ENCODE assay signal across 10 cellular contexts in genomic region chr11:64360403-64360980, GRCh38. TPM values are rescaled to one million over a fixed set of nuclear protein-coding genes. Genes with fewer than 3 reads are reported as not detected.
DNase-seq lines count a peak whose midpoint lies in the region; ATAC-seq, FAIRE-seq and TF ChIP-seq lines count a peak whose summit lies in the region.
"Had no signal": no experiment of that assay in that cellular context is flagged by ENCODE, and none has a peak within 500 bp of the region (broad histone marks: within the 10 kb centered on the region; RNA-seq: fewer than 3 reads in every experiment).

No MANE protein-coding gene starts in this region.

- no peak overlapping the region for H2BK120ac ChIP-seq in H1 (replicated peaks; ENCODE audit: low read depth, low read length)

- no peak overlapping the region for H3K56ac ChIP-seq in H1 (replicated peaks; ENCODE audit: insufficient read length, low read depth, low read length)

- FAIRE-seq in H1 (lab: Jason Lieb, UNC), result no peak

- peaks cover 38% of the 10 kb centered on the region for H3K36me3 Mint-ChIP-seq in activated CD4-positive, alpha-beta T cell treated with anti-CD3 and anti-CD28 coated beads for 36 hours (ENCODE audit: low read depth)

- no peak for ATAC-seq in activated CD4-positive, alpha-beta T cell treated with anti-CD3 and anti-CD28 coated beads for 36 hours
- ATAC-seq in HG02642 (IDR thresholded peaks at IDR 0.05; ENCODE audit: poor library complexity, unreplicated experiment) (no peak), GM18520 (IDR thresholded peaks at IDR 0.05; ENCODE audit: unreplicated experiment) (no peak)

- H3K4me2 ChIP-seq in PC-9, result peak overlapping the region; percentile 92; the same call in 1 of the 2 replicates
- H3K4me2 ChIP-seq in H1 (ENCODE audit: insufficient read depth in 1 of 2, low read depth in 2 of 2, low read length in 2 of 2), result peak overlapping the region; percentile 87 to 89; a peak in 3 of 4 replicates

- no peak for TF ChIP-seq RAD21 in H1 (IDR thresholded peaks at IDR 0.05 in 1 of 2, conservative IDR thresholded peaks at IDR 0.05 in 1 of 2; ENCODE audit: low read depth in 2 of 2, low read length in 2 of 2)

- no peak overlapping the region for H3K9ac ChIP-seq in H1 (replicated peaks in 1 of 4; ENCODE audit: extremely low read depth in 1 of 4, low read depth in 3 of 4, low read length in 3 of 4)
- H3K9ac ChIP-seq: KMS-11 had no signal

- H4K8ac ChIP-seq in H1 (ENCODE audit: extremely low read depth, insufficient read depth, low read length), result no peak overlapping the region

- H2AFZ ChIP-seq in PC-9, result no peak overlapping the region
- H2AFZ ChIP-seq in H1 (ENCODE audit: low read length), result no peak overlapping the region

- H3K27ac ChIP-seq in PC-9, result no peak overlapping the region
- H3K27ac ChIP-seq in H1 (ENCODE audit: low read depth, low read length), result no peak overlapping the region
- H3K27ac ChIP-seq in stomach, result peak overlapping the region in 1 of 5 donors; percentile 94
- H3K27ac ChIP-seq: KMS-11 had no signal

- H3K27me3 ChIP-seq in PC-9 (ENCODE audit: insufficient read depth, low read depth), result no peaks in the 10 kb centered on the region
- H3K27me3 ChIP-seq in H1 (replicated peaks in 1 of 4; ENCODE audit: control insufficient read depth in 3 of 4, extremely low read depth in 1 of 4, insufficient read depth in 3 of 4, low read length in 3 of 4), result no peaks in the 10 kb centered on the region
- no peaks in the 10 kb centered on the region for H3K27me3 ChIP-seq in stomach
- H3K27me3 ChIP-seq: BE2C had no signal

- no peaks in the 10 kb centered on the region for H3K9me3 Mint-ChIP-seq in activated CD4-positive, alpha-beta T cell treated with anti-CD3 and anti-CD28 coated beads for 36 hours (ENCODE audit: low read depth)

- H2BK20ac ChIP-seq in H1 (ENCODE audit: low read length), result no peak overlapping the region

- H3K4me3 ChIP-seq in PC-9 (no peak overlapping the region), H1 (ENCODE audit: extremely low read depth in 1 of 4, insufficient read depth in 2 of 4, low read depth in 3 of 4, low read length in 4 of 4) (0 out of 8 replicates have a peak overlapping the region, but pooled peaks of 1 of the 4 experiments have one; percentile 73), stomach (peak overlapping the region; percentile 77 to 95 (median 88))

- H4K5ac ChIP-seq in H1 (ENCODE audit: insufficient read length, low read depth, low read length), result no peak overlapping the region

- BruUV-seq in PC-9 (replicated peaks; lab: Mats Ljungman, UMichigan), result no TSS peak

- H3K4ac ChIP-seq in H1 (replicated peaks; ENCODE audit: insufficient read length, low read depth, low read length), result no peak overlapping the region

- no peak for TF ChIP-seq EP300 in H1 (IDR thresholded peaks at IDR 0.05; ENCODE audit: borderline replicate concordance in 1 of 2, low read depth in 2 of 2, low read length in 2 of 2)
- no peak for TF ChIP-seq EP300 in stomach (IDR thresholded peaks at IDR 0.05)

- peaks cover 31% of the 10 kb centered on the region for H3K4me1 Mint-ChIP-seq in activated CD4-positive, alpha-beta T cell treated with anti-CD3 and anti-CD28 coated beads for 36 hours

- POLR2A ChIA-PET in activated CD4-positive, alpha-beta T cell treated with anti-CD3 and anti-CD28 coated beads for 36 hours (lab: Charles Lee), result no interaction called here
- POLR2A ChIA-PET in PC-9 (lab: Charles Lee; ENCODE audit: unreplicated experiment) (interaction anchor here (0.7 kb wide), 1 partner anchor 355 kb away, joined by 4 read pairs; no protein-coding TSS in a partner anchor), H1 (lab: Charles Lee; ENCODE audit: partially characterized antibody) (interaction anchor here (0.5 to 3.6 kb wide), 5 partner anchors 9 to 408 kb away, joined by 3 to 14 read pairs (median 3); no protein-coding TSS in a partner anchor)

- no peak for TF ChIP-seq CTCF in PC-9 (conservative IDR thresholded peaks at IDR 0.05)
- no peak for TF ChIP-seq CTCF in H1 (IDR thresholded peaks at IDR 0.05; ENCODE audit: control extremely low read depth in 1 of 3, insufficient read depth in 1 of 3, low read depth in 1 of 3, low read length in 3 of 3)
- no peak for TF ChIP-seq CTCF in stomach (IDR thresholded peaks at IDR 0.05)

- peak overlapping the region; percentile 47 for H3K27ac Mint-ChIP-seq in activated CD4-positive, alpha-beta T cell treated with anti-CD3 and anti-CD28 coated beads for 36 hours

- H3K14ac ChIP-seq in H1 (ENCODE audit: insufficient read length), result no peak overlapping the region

- no peak overlapping the region for H2AK5ac ChIP-seq in H1 (ENCODE audit: low read depth, low read length)

- intact Hi-C loops in activated CD4-positive, alpha-beta T cell treated with anti-CD3 and anti-CD28 coated beads for 36 hours (cut with DNase I, micrococcal nuclease), result no loop called here
- intact Hi-C loops in PC-9 (cut with micrococcal nuclease; ENCODE audit: unreplicated experiment), result no loop called here
- intact Hi-C loops in stomach (cut with DNase I; ENCODE audit: low total_unique reads), result no loop called here

- H4K20me1 ChIP-seq in PC-9 (ENCODE audit: insufficient read depth) (peaks cover 6% of the 10 kb centered on the region; the same call in 1 of the 2 replicates), H1 (replicated peaks in 1 of 2; ENCODE audit: control insufficient read depth in 1 of 2, insufficient read depth in 2 of 2, low read length in 2 of 2) (peaks cover 0 to 4% of the 10 kb centered on the region in 2 experiments)

- peak overlapping the region; percentile 85 for H3K4me3 Mint-ChIP-seq in activated CD4-positive, alpha-beta T cell treated with anti-CD3 and anti-CD28 coated beads for 36 hours

- TF ChIP-seq POLR2A in H1 (IDR thresholded peaks at IDR 0.05; ENCODE audit: control extremely low read depth in 1 of 2, low read depth in 2 of 2, low read length in 2 of 2), result no peak
- TF ChIP-seq POLR2A in stomach (IDR thresholded peaks at IDR 0.05), result no peak

- H3K79me1 ChIP-seq in H1 (ENCODE audit: low read depth, low read length), result no peaks in the 10 kb centered on the region; the same call in 1 of the 2 replicates

- peaks cover 18% of the 10 kb centered on the region for H3K79me2 ChIP-seq in PC-9 (ENCODE audit: low read depth)
- no peaks in the 10 kb centered on the region for H3K79me2 ChIP-seq in H1 (ENCODE audit: control insufficient read depth in 1 of 2, insufficient read depth in 2 of 2, low read length in 2 of 2)

- peaks cover 7% of the 10 kb centered on the region; the same call in 1 of the 2 replicates for H3K23me2 ChIP-seq in H1 (ENCODE audit: low read depth, low read length)

- CTCF ChIA-PET in activated CD4-positive, alpha-beta T cell treated with anti-CD3 and anti-CD28 coated beads for 36 hours (lab: Charles Lee), result interaction anchor here (0.6 to 1.2 kb wide), 5 partner anchors 11 to 643 kb away, joined by 3 to 8 read pairs (median 4); partner anchors contain the start of gene PRDX5
- CTCF ChIA-PET in PC-9 (lab: Charles Lee), result no interaction called here
- CTCF ChIA-PET in H1 (lab: Charles Lee; ENCODE audit: partially characterized antibody), result interaction anchor here (0.5 to 22.0 kb wide), 7 partner anchors 11 to 211 kb away, joined by 3 to 409 read pairs (median 5); partner anchors contain the start of gene CCDC88B

- peaks cover 29% of the 10 kb centered on the region; the same call in 1 of the 2 replicates for H3K36me3 ChIP-seq in PC-9 (ENCODE audit: low read depth)
- H3K36me3 ChIP-seq in H1 (ENCODE audit: control insufficient read depth in 2 of 4, insufficient read depth in 4 of 4, low read length in 3 of 4), result peaks cover 0 to 9% (median 3%) of the 10 kb centered on the region in 4 experiments; a peak in 3 of 8 replicates
- H3K36me3 ChIP-seq in stomach, result peaks cover 41 to 53% (median 52%) of the 10 kb centered on the region in 4 donors

- 88% methylated on average over 17 of the region's 17 CpGs; no CpG with 5 or more reads in 1 of the 2 experiments for WGBS in H1 (ENCODE audit: extremely low coverage in 1 of 2, insufficient coverage in 1 of 2, insufficient read length in 1 of 2, insufficient replicate concordance in 2 of 2, low coverage in 1 of 2, low lambda C conversion rate in 2 of 2, missing lambda C conversion rate in 1 of 2), 2 experiments
- 62 to 87% (median 70%) methylated on average over 7 to 17 of the region's 17 CpGs for WGBS in stomach, 5 donors

- H3K23ac ChIP-seq in H1 (ENCODE audit: insufficient read length), result no peak overlapping the region

- H3K4me1 ChIP-seq in PC-9 (replicated peaks; ENCODE audit: insufficient read depth) (peaks cover 35% of the 10 kb centered on the region), H1 (replicated peaks in 1 of 4; ENCODE audit: control insufficient read depth in 3 of 4, insufficient read depth in 4 of 4, low read length in 3 of 4) (peaks cover 0 to 32% (median 25%) of the 10 kb centered on the region in 4 experiments; a peak in 6 of 7 replicates), stomach (peaks cover 33 to 53% (median 43%) of the 10 kb centered on the region in 4 donors)

- H3F3A ChIP-seq in PC-9 (ENCODE audit: insufficient read depth, low read depth), result peaks cover 30% of the 10 kb centered on the region

- H2BK15ac ChIP-seq in H1 (ENCODE audit: low read length), result peak overlapping the region; percentile 46; the same call in 1 of the 2 replicates

- H2BK5ac ChIP-seq in H1 (ENCODE audit: low read depth, low read length), result no peak overlapping the region

- DNase-seq in activated CD4-positive, alpha-beta T cell treated with anti-CD3 and anti-CD28 coated beads for 36 hours, result no peak
- DNase-seq in activated CD4-positive, alpha-beta T cell treated with anti-CD3 and anti-CD28 coated beads, Interleukin-2, amount 50 U/mL, for 48 hours, result no peak
- no peak for DNase-seq in PC-9
- no peak for DNase-seq in H1 (ENCODE audit: low read depth in 1 of 2, low spot score in 2 of 2)
- DNase-seq in stomach, result no peak
- no peak for DNase-seq in SW480 (ENCODE audit: low spot score)
- DNase-seq: BE2C had no signal

- H3K9me3 ChIP-seq in PC-9 (ENCODE audit: insufficient read depth, low read depth) (no peaks in the 10 kb centered on the region), H1 (ENCODE audit: insufficient read depth in 2 of 2, low read depth in 1 of 2, low read length in 1 of 2) (no peaks in the 10 kb centered on the region), stomach (no peaks in the 10 kb centered on the region)
- H3K9me3 ChIP-seq: BE2C had no signal

- no peak overlapping the region for H3K18ac ChIP-seq in H1 (ENCODE audit: extremely low read depth, low read length)

- H3K27me3 Mint-ChIP-seq in activated CD4-positive, alpha-beta T cell treated with anti-CD3 and anti-CD28 coated beads for 36 hours, result no peaks in the 10 kb centered on the region

- H4K91ac ChIP-seq in H1 (replicated peaks; ENCODE audit: insufficient read length, low read length), result peak overlapping the region; percentile 88

- no peaks in the 10 kb centered on the region for H3K9me2 ChIP-seq in PC-9 (ENCODE audit: insufficient read depth)

- 0 out of 2 replicates have a peak overlapping the region, but pooled peaks have one; percentile 39 for H2BK12ac ChIP-seq in H1 (ENCODE audit: low read depth, low read length)

RNA-seq across cellular contexts. Expression of gene RPS6KA4, which starts 1.5 kb away (rescaled TPM):
- 10 to 100 TPM; 22.0 to 30.2 TPM for total RNA-seq in activated CD4-positive, alpha-beta T cell treated with anti-CD3 and anti-CD28 coated beads for 36 hours
- total RNA-seq in PC-9 (2021) (60.6 and 64.3 TPM in 2 replicates), stomach (100 to 1,000 TPM in 1 of 5 donors, 10 to 100 TPM in 4; 15.4 to 103 (median 81.1) TPM)
- total RNA-seq in H1 (2021; fragmentation: NEBNext Ultra II Directional; extraction: Animal tissue kit (Norgen Biotek cat#: 25700)), result 12.6 and 13.2 TPM in 2 replicates
- polyA plus RNA-seq in H1 (2011; rRNA removed) (8.2 and 12.1 TPM in 2 replicates), stomach (10 to 100 TPM; 18.5 to 22.8 (median 20.2) TPM)
- polyA plus RNA-seq in H1 (2011; cell fraction: cytosol; rRNA removed), result 11.5 TPM
- polyA plus RNA-seq in H1 (2011; cell fraction: nucleus; rRNA removed), result 27.8 TPM
- 8.5 to 14.4 TPM (median 12.2 TPM) in 4 replicates for polyA plus RNA-seq in H1 (2012, experiment 1 of 2)
- polyA plus RNA-seq in H1 (2012, experiment 2 of 2), result 7.6 TPM
- polyA plus RNA-seq in H1 (2013, experiment 1 of 2), result 5.0 TPM
- polyA plus RNA-seq in H1 (2013, experiment 2 of 2), result 5.5 TPM
- 8.6 and 9.0 TPM in 2 replicates for polyA minus RNA-seq in H1 (2011; rRNA and poly(A)+ RNA removed)
- polyA minus RNA-seq in H1 (2011; cell fraction: cytosol; rRNA and poly(A)+ RNA removed), result 12.0 TPM
- polyA minus RNA-seq in H1 (2011; cell fraction: nucleus; rRNA and poly(A)+ RNA removed), result 17.0 TPM

RNA-seq across cellular contexts. Expression of gene CCDC88B, which starts 20.5 kb away (rescaled TPM):
- 10 to 100 TPM; 58.4 to 71.3 TPM for total RNA-seq in activated CD4-positive, alpha-beta T cell treated with anti-CD3 and anti-CD28 coated beads for 36 hours
- 9.6 and 15.1 TPM in 2 replicates for total RNA-seq in PC-9 (2021)
- 11.2 and 12.5 TPM in 2 replicates for total RNA-seq in H1 (2021; fragmentation: NEBNext Ultra II Directional; extraction: Animal tissue kit (Norgen Biotek cat#: 25700))
- polyA plus RNA-seq in H1 (2011; rRNA removed), result 5.9 and 7.9 TPM in 2 replicates
- 10.0 TPM for polyA plus RNA-seq in H1 (2011; cell fraction: cytosol; rRNA removed)
- 36.8 TPM for polyA plus RNA-seq in H1 (2011; cell fraction: nucleus; rRNA removed)
- polyA plus RNA-seq in H1 (2012, experiment 1 of 2), result 12.4 to 18.6 TPM (median 15.8 TPM) in 4 replicates
- 5.3 TPM for polyA plus RNA-seq in H1 (2012, experiment 2 of 2)
- 7.4 TPM for polyA plus RNA-seq in H1 (2013, experiment 1 of 2)
- polyA plus RNA-seq in H1 (2013, experiment 2 of 2), result 6.3 TPM
- 1.1 and 1.8 TPM in 2 replicates for polyA minus RNA-seq in H1 (2011; rRNA and poly(A)+ RNA removed)
- polyA minus RNA-seq in H1 (2011; cell fraction: cytosol; rRNA and poly(A)+ RNA removed), result 6.3 TPM
- polyA minus RNA-seq in H1 (2011; cell fraction: nucleus; rRNA and poly(A)+ RNA removed), result 5.4 TPM
- total RNA-seq in stomach, result 100 to 1,000 TPM in 1 of 5 donors, 10 to 100 TPM in 1, 1 to 10 TPM in 3; 1.8 to 137 (median 7.6) TPM
- polyA plus RNA-seq in stomach, result 10 to 100 TPM; 37.4 to 57.7 (median 38.8) TPM

RNA-seq across cellular contexts. Expression of gene PRDX5, which starts 42.6 kb away (rescaled TPM):
- total RNA-seq in activated CD4-positive, alpha-beta T cell treated with anti-CD3 and anti-CD28 coated beads for 36 hours, result 100 to 1,000 TPM; 110 to 142 TPM
- total RNA-seq in PC-9 (2021) (381 and 441 TPM in 2 replicates), stomach (100 to 1,000 TPM in 3 of 5 donors, 10 to 100 TPM in 1, 1 to 10 TPM in 1; 9.3 to 254 (median 125) TPM)
- total RNA-seq in H1 (2021; fragmentation: NEBNext Ultra II Directional; extraction: Animal tissue kit (Norgen Biotek cat#: 25700)), result 201 and 225 TPM in 2 replicates
- polyA plus RNA-seq in H1 (2011; rRNA removed) (582 and 631 TPM in 2 replicates), stomach (100 to 1,000 TPM; 462 to 725 (median 673) TPM)
- 623 TPM for polyA plus RNA-seq in H1 (2011; cell fraction: cytosol; rRNA removed)
- 281 TPM for polyA plus RNA-seq in H1 (2011; cell fraction: nucleus; rRNA removed)
- 323 to 414 TPM (median 375 TPM) in 4 replicates for polyA plus RNA-seq in H1 (2012, experiment 1 of 2)
- polyA plus RNA-seq in H1 (2012, experiment 2 of 2), result 341 TPM
- 135 TPM for polyA plus RNA-seq in H1 (2013, experiment 1 of 2)
- polyA plus RNA-seq in H1 (2013, experiment 2 of 2), result 134 TPM
- 60.4 and 79.8 TPM in 2 replicates for polyA minus RNA-seq in H1 (2011; rRNA and poly(A)+ RNA removed)
- 77.1 TPM for polyA minus RNA-seq in H1 (2011; cell fraction: cytosol; rRNA and poly(A)+ RNA removed)
- polyA minus RNA-seq in H1 (2011; cell fraction: nucleus; rRNA and poly(A)+ RNA removed), result 54.4 TPM

RNA-seq across cellular contexts. Expression of gene TRMT112, which starts 43.1 kb away (rescaled TPM):
- 100 to 1,000 TPM; 185 to 243 TPM for total RNA-seq in activated CD4-positive, alpha-beta T cell treated with anti-CD3 and anti-CD28 coated beads for 36 hours
- 264 and 275 TPM in 2 replicates for total RNA-seq in PC-9 (2021)
- total RNA-seq in H1 (2021; fragmentation: NEBNext Ultra II Directional; extraction: Animal tissue kit (Norgen Biotek cat#: 25700)), result 300 and 326 TPM in 2 replicates
- polyA plus RNA-seq in H1 (2011; rRNA removed), result 650 and 707 TPM in 2 replicates
- polyA plus RNA-seq in H1 (2011; cell fraction: cytosol; rRNA removed), result 604 TPM
- polyA plus RNA-seq in H1 (2011; cell fraction: nucleus; rRNA removed), result 183 TPM
- 380 to 473 TPM (median 438 TPM) in 4 replicates for polyA plus RNA-seq in H1 (2012, experiment 1 of 2)
- 1,230 TPM for polyA plus RNA-seq in H1 (2012, experiment 2 of 2)
- polyA plus RNA-seq in H1 (2013, experiment 1 of 2), result 542 TPM
- 524 TPM for polyA plus RNA-seq in H1 (2013, experiment 2 of 2)
- 31.9 and 44.7 TPM in 2 replicates for polyA minus RNA-seq in H1 (2011; rRNA and poly(A)+ RNA removed)
- polyA minus RNA-seq in H1 (2011; cell fraction: cytosol; rRNA and poly(A)+ RNA removed), result 101 TPM
- polyA minus RNA-seq in H1 (2011; cell fraction: nucleus; rRNA and poly(A)+ RNA removed), result 54.3 TPM
- total RNA-seq in stomach, result 100 to 1,000 TPM in 2 of 5 donors, 10 to 100 TPM in 3; 50.8 to 181 (median 99.9) TPM
- polyA plus RNA-seq in stomach, result 100 to 1,000 TPM; 271 to 337 (median 328) TPM

RNA-seq across cellular contexts. Expression of gene ESRRA, which starts 55.2 kb away (rescaled TPM):
- total RNA-seq in activated CD4-positive, alpha-beta T cell treated with anti-CD3 and anti-CD28 coated beads for 36 hours, result 10 to 100 TPM; 19.0 to 29.6 TPM
- total RNA-seq in PC-9 (2021), result 61.0 and 64.6 TPM in 2 replicates
- total RNA-seq in H1 (2021; fragmentation: NEBNext Ultra II Directional; extraction: Animal tissue kit (Norgen Biotek cat#: 25700)), result 36.1 and 37.0 TPM in 2 replicates
- 18.2 and 20.9 TPM in 2 replicates for polyA plus RNA-seq in H1 (2011; rRNA removed)
- 24.8 TPM for polyA plus RNA-seq in H1 (2011; cell fraction: cytosol; rRNA removed)
- 29.9 TPM for polyA plus RNA-seq in H1 (2011; cell fraction: nucleus; rRNA removed)
- 24.8 to 32.6 TPM (median 31.0 TPM) in 4 replicates for polyA plus RNA-seq in H1 (2012, experiment 1 of 2)
- polyA plus RNA-seq in H1 (2012, experiment 2 of 2), result 28.6 TPM
- 13.1 TPM for polyA plus RNA-seq in H1 (2013, experiment 1 of 2)
- polyA plus RNA-seq in H1 (2013, experiment 2 of 2), result 13.3 TPM
- 9.2 and 9.3 TPM in 2 replicates for polyA minus RNA-seq in H1 (2011; rRNA and poly(A)+ RNA removed)
- polyA minus RNA-seq in H1 (2011; cell fraction: cytosol; rRNA and poly(A)+ RNA removed), result 19.5 TPM
- polyA minus RNA-seq in H1 (2011; cell fraction: nucleus; rRNA and poly(A)+ RNA removed), result 13.9 TPM
- total RNA-seq in stomach, result 100 to 1,000 TPM in 3 of 5 donors, 10 to 100 TPM in 2; 45.5 to 685 (median 142) TPM
- 10 to 100 TPM; 63.5 to 86.6 (median 82.5) TPM for polyA plus RNA-seq in stomach
